Comparison of ENCODE assay signal across 1 cellular context in genomic region chr18:3383381-3383915, GRCh38.
TF ChIP-seq lines count a peak whose summit lies in the region.

No MANE protein-coding gene starts in this region.

TF ChIP-seq in H1, 55 proteins besides CTCF, POLR2A, EP300 and RAD21 (continued from another document):
- no peak for TF ChIP-seq E2F6 (IDR thresholded peaks at IDR 0.05)
- TF ChIP-seq HDAC6 (IDR thresholded peaks at IDR 0.05; ENCODE audit: low read depth, low read length) = no peak
- TF ChIP-seq SP1 (IDR thresholded peaks at IDR 0.05; ENCODE audit: low read depth, low read length) = no peak
- no peak for TF ChIP-seq RBBP5 (IDR thresholded peaks at IDR 0.05; ENCODE audit: borderline replicate concordance, low read depth, low read length)
- no peak for TF ChIP-seq CBX5 (IDR thresholded peaks at IDR 0.05; ENCODE audit: low read depth, low read length)
